Comparison of ENCODE assay signal across 8 cellular contexts in genomic region chr12:121805800-121806555, GRCh38. TPM values are rescaled to one million over a fixed set of nuclear protein-coding genes. Genes with fewer than 3 reads are reported as not detected.
A peak's percentile ranks its signal among the peaks of the same experiment; 100 is the strongest.
DNase-seq lines count a peak whose midpoint lies in the region; ATAC-seq and TF ChIP-seq lines count a peak whose summit lies in the region.

No MANE protein-coding gene starts in this region.

- no peak for TF ChIP-seq POLR2A in esophagus muscularis mucosa (IDR thresholded peaks at IDR 0.05; ENCODE audit: low read depth)

- H3K27ac ChIP-seq in esophagus muscularis mucosa (replicated peaks in 1 of 4) (peak overlapping the region; percentile 97 to 100 (median 100)), psoas muscle (peak overlapping the region; percentile 100)

- peaks cover 38 to 57% (median 49%) of the 10 kb centered on the region in 4 donors for H3K4me1 ChIP-seq in esophagus muscularis mucosa
- peaks cover 29% of the 10 kb centered on the region for H3K4me1 ChIP-seq in psoas muscle

- 8% methylated on average over 23 of the region's 23 CpGs for WGBS in esophagus muscularis mucosa
- 11 to 24% (median 11%) methylated on average over 23 of the region's 23 CpGs for WGBS in psoas muscle, 3 donors

- ATAC-seq in psoas muscle: no peak
- ATAC-seq in GM21381 (IDR thresholded peaks at IDR 0.05; ENCODE audit: unreplicated experiment): no peak
- no peak for ATAC-seq in HG03354 (IDR thresholded peaks at IDR 0.05; ENCODE audit: poor library complexity, severe bottlenecking, unreplicated experiment)

- TF ChIP-seq EP300 in esophagus muscularis mucosa (IDR thresholded peaks at IDR 0.05): no peak

- no peaks in the 10 kb centered on the region for H3K9me3 ChIP-seq in esophagus muscularis mucosa
- no peaks in the 10 kb centered on the region for H3K9me3 ChIP-seq in psoas muscle

- peaks cover 24 to 46% (median 35%) of the 10 kb centered on the region in 4 donors for H3K36me3 ChIP-seq in esophagus muscularis mucosa
- H3K36me3 ChIP-seq in psoas muscle (ENCODE audit: insufficient read depth in 1 of 2, low read depth in 1 of 2): peaks cover 3 to 32% of the 10 kb centered on the region in 2 donors

- DNase-seq in DMS79 treated with DMSO at 0.1 percent for 48 hours (lab: John Stamatoyannopoulos, UW) (peak; percentile 18), DMS79 (lab: John Stamatoyannopoulos, UW) (no peak), RPMI8226 (peak; percentile 23), esophagus muscularis mucosa (ENCODE audit: extremely low spot score) (no peak), psoas muscle (peak in 1 of 2 donors; percentile 21)
- DNase-seq in activated CD4-positive, CD25-positive, alpha-beta regulatory T cell treated with anti-CD3 and anti-CD28 coated beads, Interleukin-2, amount 50 U/mL, for 72 hours: no peak

- TF ChIP-seq CTCF in esophagus muscularis mucosa (IDR thresholded peaks at IDR 0.05): no peak
- TF ChIP-seq CTCF in psoas muscle (IDR thresholded peaks at IDR 0.05): no peak

- intact Hi-C loops in esophagus muscularis mucosa (cut with DNase I): no loop called here
- intact Hi-C loops in psoas muscle (cut with DNase I): no loop called here

- H3K27me3 ChIP-seq in esophagus muscularis mucosa (no peaks in the 10 kb centered on the region), psoas muscle (ENCODE audit: insufficient read depth in 3 of 3, low read length in 2 of 3) (no peaks in the 10 kb centered on the region)

- H3K4me3 ChIP-seq in esophagus muscularis mucosa (peak overlapping the region; percentile 65 to 94 (median 84)), psoas muscle (peak overlapping the region; percentile 86)

RNA-seq across cellular contexts. Expression of gene SETD1B, which starts 2.2 kb away (rescaled TPM):
- 10 to 100 TPM in 3 of 4 donors, 1 to 10 TPM in 1; 9.4 to 27.1 (median 19.9) TPM for total RNA-seq in esophagus muscularis mucosa
- total RNA-seq in psoas muscle: 10 to 100 TPM in 3 of 4 donors, 1 to 10 TPM in 1; 9.2 to 13.0 (median 11.8) TPM
- 1 to 10 TPM; 2.8 to 7.5 (median 3.0) TPM for polyA plus RNA-seq in psoas muscle

RNA-seq across cellular contexts. Expression of gene RHOF, which starts 12.5 kb away (rescaled TPM):
- total RNA-seq in esophagus muscularis mucosa: 10 to 100 TPM in 3 of 4 donors, 1 to 10 TPM in 1; 7.0 to 23.2 (median 15.9) TPM
- total RNA-seq in psoas muscle: 1 to 10 TPM; 3.3 to 4.8 (median 3.9) TPM
- polyA plus RNA-seq in psoas muscle: 1 to 10 TPM; 1.4 to 4.3 (median 1.6) TPM

RNA-seq across cellular contexts. Expression of gene HPD, which starts 52.7 kb away (rescaled TPM):
- total RNA-seq in esophagus muscularis mucosa (1 to 10 TPM in 2 of 4 donors, under 1 TPM in 2; 0.65 to 3.3 (median 1.3) TPM), psoas muscle (1 to 10 TPM; 1.1 to 3.3 (median 3.0) TPM)
- polyA plus RNA-seq in psoas muscle: 1 to 10 TPM in 1 of 3 donors, under 1 TPM in 2; 0.67 to 1.6 (median 0.70) TPM

Comparison
In these comparisons a context has a peak if more than half of its experiments do, and no peak if none do; other contexts are left out.
1. DNase-seq: peak in DMS79 treated with DMSO at 0.1 percent for 48 hours (single experiment) and RPMI8226 (single experiment); none in DMS79 (single experiment), esophagus muscularis mucosa (single experiment) and activated CD4-positive, CD25-positive, alpha-beta regulatory T cell treated with anti-CD3 and anti-CD28 coated beads, Interleukin-2, amount 50 U/mL, for 72 hours (single experiment).